In genomic region chr1:15128077-15128476, GRCh38 we compare ENCODE assay signal across 1 cellular context.
TF ChIP-seq lines count a peak whose summit lies in the region.

No MANE protein-coding gene starts in this region.

TF ChIP-seq in SK-N-SH, 30 proteins besides CTCF, POLR2A, EP300 and RAD21 (continued from another document):
- TF ChIP-seq, protein P1, sequence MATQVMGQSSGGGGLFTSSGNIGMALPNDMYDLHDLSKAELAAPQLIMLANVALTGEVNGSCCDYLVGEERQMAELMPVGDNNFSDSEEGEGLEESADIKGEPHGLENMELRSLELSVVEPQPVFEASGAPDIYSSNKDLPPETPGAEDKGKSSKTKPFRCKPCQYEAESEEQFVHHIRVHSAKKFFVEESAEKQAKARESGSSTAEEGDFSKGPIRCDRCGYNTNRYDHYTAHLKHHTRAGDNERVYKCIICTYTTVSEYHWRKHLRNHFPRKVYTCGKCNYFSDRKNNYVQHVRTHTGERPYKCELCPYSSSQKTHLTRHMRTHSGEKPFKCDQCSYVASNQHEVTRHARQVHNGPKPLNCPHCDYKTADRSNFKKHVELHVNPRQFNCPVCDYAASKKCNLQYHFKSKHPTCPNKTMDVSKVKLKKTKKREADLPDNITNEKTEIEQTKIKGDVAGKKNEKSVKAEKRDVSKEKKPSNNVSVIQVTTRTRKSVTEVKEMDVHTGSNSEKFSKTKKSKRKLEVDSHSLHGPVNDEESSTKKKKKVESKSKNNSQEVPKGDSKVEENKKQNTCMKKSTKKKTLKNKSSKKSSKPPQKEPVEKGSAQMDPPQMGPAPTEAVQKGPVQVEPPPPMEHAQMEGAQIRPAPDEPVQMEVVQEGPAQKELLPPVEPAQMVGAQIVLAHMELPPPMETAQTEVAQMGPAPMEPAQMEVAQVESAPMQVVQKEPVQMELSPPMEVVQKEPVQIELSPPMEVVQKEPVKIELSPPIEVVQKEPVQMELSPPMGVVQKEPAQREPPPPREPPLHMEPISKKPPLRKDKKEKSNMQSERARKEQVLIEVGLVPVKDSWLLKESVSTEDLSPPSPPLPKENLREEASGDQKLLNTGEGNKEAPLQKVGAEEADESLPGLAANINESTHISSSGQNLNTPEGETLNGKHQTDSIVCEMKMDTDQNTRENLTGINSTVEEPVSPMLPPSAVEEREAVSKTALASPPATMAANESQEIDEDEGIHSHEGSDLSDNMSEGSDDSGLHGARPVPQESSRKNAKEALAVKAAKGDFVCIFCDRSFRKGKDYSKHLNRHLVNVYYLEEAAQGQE (IDR thresholded peaks at IDR 0.05; ENCODE audit: low read depth, low read length), result no peak
- TF ChIP-seq TEAD4 (IDR thresholded peaks at IDR 0.05; ENCODE audit: borderline replicate concordance, insufficient read depth) (no peak), RCOR1 (IDR thresholded peaks at IDR 0.05; ENCODE audit: low read length) (no peak), FOXJ3 (CRISPR knock-in tag; IDR thresholded peaks at IDR 0.05) (no peak), RXRA (IDR thresholded peaks at IDR 0.05; ENCODE audit: borderline replicate concordance, low read depth) (no peak), FOXM1 (IDR thresholded peaks at IDR 0.05; ENCODE audit: low read depth) (no peak), SMC3 (IDR thresholded peaks at IDR 0.05; ENCODE audit: low read depth, low read length) (no peak), NRF1 (IDR thresholded peaks at IDR 0.05; ENCODE audit: low read depth, low read length) (no peak), JUND (IDR thresholded peaks at IDR 0.05) (no peak), MEF2A (IDR thresholded peaks at IDR 0.05; ENCODE audit: borderline replicate concordance, low read depth) (no peak)
- TF ChIP-seq, protein P2, sequence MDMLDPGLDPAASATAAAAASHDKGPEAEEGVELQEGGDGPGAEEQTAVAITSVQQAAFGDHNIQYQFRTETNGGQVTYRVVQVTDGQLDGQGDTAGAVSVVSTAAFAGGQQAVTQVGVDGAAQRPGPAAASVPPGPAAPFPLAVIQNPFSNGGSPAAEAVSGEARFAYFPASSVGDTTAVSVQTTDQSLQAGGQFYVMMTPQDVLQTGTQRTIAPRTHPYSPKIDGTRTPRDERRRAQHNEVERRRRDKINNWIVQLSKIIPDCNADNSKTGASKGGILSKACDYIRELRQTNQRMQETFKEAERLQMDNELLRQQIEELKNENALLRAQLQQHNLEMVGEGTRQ (IDR thresholded peaks at IDR 0.05; ENCODE audit: borderline replicate concordance, low read depth, low read length), result no peak
- TF ChIP-seq, protein P3, sequence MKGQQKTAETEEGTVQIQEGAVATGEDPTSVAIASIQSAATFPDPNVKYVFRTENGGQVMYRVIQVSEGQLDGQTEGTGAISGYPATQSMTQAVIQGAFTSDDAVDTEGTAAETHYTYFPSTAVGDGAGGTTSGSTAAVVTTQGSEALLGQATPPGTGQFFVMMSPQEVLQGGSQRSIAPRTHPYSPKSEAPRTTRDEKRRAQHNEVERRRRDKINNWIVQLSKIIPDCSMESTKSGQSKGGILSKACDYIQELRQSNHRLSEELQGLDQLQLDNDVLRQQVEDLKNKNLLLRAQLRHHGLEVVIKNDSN (IDR thresholded peaks at IDR 0.05; ENCODE audit: borderline replicate concordance, low read depth), result no peak
- TF ChIP-seq, protein P4, sequence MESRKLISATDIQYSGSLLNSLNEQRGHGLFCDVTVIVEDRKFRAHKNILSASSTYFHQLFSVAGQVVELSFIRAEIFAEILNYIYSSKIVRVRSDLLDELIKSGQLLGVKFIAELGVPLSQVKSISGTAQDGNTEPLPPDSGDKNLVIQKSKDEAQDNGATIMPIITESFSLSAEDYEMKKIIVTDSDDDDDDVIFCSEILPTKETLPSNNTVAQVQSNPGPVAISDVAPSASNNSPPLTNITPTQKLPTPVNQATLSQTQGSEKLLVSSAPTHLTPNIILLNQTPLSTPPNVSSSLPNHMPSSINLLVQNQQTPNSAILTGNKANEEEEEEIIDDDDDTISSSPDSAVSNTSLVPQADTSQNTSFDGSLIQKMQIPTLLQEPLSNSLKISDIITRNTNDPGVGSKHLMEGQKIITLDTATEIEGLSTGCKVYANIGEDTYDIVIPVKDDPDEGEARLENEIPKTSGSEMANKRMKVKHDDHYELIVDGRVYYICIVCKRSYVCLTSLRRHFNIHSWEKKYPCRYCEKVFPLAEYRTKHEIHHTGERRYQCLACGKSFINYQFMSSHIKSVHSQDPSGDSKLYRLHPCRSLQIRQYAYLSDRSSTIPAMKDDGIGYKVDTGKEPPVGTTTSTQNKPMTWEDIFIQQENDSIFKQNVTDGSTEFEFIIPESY (IDR thresholded peaks at IDR 0.05; ENCODE audit: borderline replicate concordance, low read depth), result no peak
